ENCODE assay signal across 1 cellular context in the genomic region with DNA sequence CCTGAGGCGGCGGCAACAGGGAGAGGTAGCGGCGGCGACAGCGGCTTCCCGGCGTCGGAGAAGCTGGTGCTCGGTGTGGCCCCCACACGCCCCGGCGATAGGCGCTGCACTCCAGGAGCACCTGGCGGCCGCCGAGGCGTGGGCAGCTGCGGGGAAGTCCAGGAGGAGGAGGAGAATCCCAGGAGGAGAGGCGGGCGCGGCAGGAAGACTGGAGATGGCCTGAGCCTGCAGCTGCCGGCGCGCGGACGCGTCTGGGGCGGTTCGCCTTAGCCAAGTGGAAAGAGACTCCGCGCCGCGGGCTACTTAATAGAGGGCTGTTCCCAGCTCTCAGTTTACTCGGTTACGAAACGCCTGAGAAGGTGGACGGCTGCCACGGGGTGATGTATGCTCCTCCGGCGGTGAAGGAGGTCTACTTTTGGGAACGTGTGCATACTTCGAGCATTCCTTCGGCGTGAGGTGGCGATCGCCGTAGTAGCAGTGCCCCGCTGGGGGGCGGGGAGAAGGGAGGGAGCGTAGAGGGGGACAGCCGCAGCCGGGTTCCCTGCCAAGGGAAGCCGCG.
TF ChIP-seq lines count a peak whose summit lies in the region.

Gene COL12A1, minus strand, starts transcription at position 278 of the 559 bp plus-strand sequence. CDS start 3,261 bp downstream, outside the sequence.

TF ChIP-seq in SK-N-SH treated with all-trans-retinoic acid at 6 μM for 48 hours, 23 proteins besides CTCF, POLR2A, EP300 and RAD21 (continued from another document):
- no peak for TF ChIP-seq ESRRG (CRISPR knock-in tag; IDR thresholded peaks at IDR 0.05)
